8 cellular contexts compared by ENCODE assay signal in genomic region chr7:149854611-149855367, GRCh38. TPM values are rescaled to one million over a fixed set of nuclear protein-coding genes. Genes with fewer than 3 reads are reported as not detected.
DNase-seq lines count a peak whose midpoint lies in the region; ATAC-seq and TF ChIP-seq lines count a peak whose summit lies in the region.

No MANE protein-coding gene starts in this region.

- no peak overlapping the region for H2BK15ac ChIP-seq in neuronal stem cell (ENCODE audit: low read length)

- H2BK5ac ChIP-seq in neuronal stem cell (ENCODE audit: low read length), result no peak overlapping the region

- 19% methylated on average over 11 of the region's 13 CpGs for WGBS in HUES64
- no CpG with 5 or more reads among the region's 13 CpGs for whole genome bisulfite sequencing in neuronal stem cell (ENCODE audit: extremely low coverage in 2 of 2, insufficient read length in 2 of 2, insufficient replicate concordance in 1 of 2), 2 donors

- no peak overlapping the region for H2BK12ac ChIP-seq in neuronal stem cell (ENCODE audit: low read length)

- H3K4me3 ChIP-seq in HUES64 (ENCODE audit: low read length), result no peak overlapping the region
- H3K4me3 ChIP-seq in PC-3 (ENCODE audit: low read length), result no peak overlapping the region
- H3K4me3 ChIP-seq in neuronal stem cell (ENCODE audit: low read length in 2 of 2), result no peak overlapping the region

- no peaks in the 10 kb centered on the region for H3K27me3 ChIP-seq in HUES64 (ENCODE audit: insufficient read depth, low read length)
- H3K27me3 ChIP-seq in PC-3 (ENCODE audit: low read length), result no peaks in the 10 kb centered on the region
- no peaks in the 10 kb centered on the region for H3K27me3 ChIP-seq in neuronal stem cell (ENCODE audit: control insufficient read depth in 3 of 3, insufficient read depth in 3 of 3, low read depth in 1 of 3, low read length in 3 of 3)

- H2AK5ac ChIP-seq in neuronal stem cell (ENCODE audit: low read depth, low read length), result no peak overlapping the region

- no peak overlapping the region for H3K14ac ChIP-seq in neuronal stem cell (ENCODE audit: low read length)

- H2AFZ ChIP-seq in PC-3 (ENCODE audit: low read length) (no peak overlapping the region), neuronal stem cell (ENCODE audit: low read length) (no peak overlapping the region)

- H3K4ac ChIP-seq in neuronal stem cell (ENCODE audit: low read length), result no peak overlapping the region

- H3K79me2 ChIP-seq in PC-3 (ENCODE audit: low read length), result no peaks in the 10 kb centered on the region

- no peak overlapping the region for H2BK120ac ChIP-seq in neuronal stem cell (ENCODE audit: low read depth, low read length)

- H3K9ac ChIP-seq in HUES64 (ENCODE audit: low read depth, low read length), result no peak overlapping the region
- H3K9ac ChIP-seq in PC-3 (ENCODE audit: low read length), result no peak overlapping the region
- no peak overlapping the region for H3K9ac ChIP-seq in neuronal stem cell (ENCODE audit: low read depth, low read length, poor library complexity)

- no peak overlapping the region for H4K8ac ChIP-seq in neuronal stem cell (ENCODE audit: low read depth, low read length)

- no peaks in the 10 kb centered on the region for H3K79me1 ChIP-seq in neuronal stem cell (ENCODE audit: low read depth, low read length)

- peak overlapping the region; percentile 55 for H3K18ac ChIP-seq in neuronal stem cell (ENCODE audit: low read length)

- intact Hi-C loops in PC-3 (cut with micrococcal nuclease), result no loop called here

- H3K9me3 ChIP-seq in HUES64 (ENCODE audit: insufficient read depth, low read depth, low read length), result no peaks in the 10 kb centered on the region
- H3K9me3 ChIP-seq in PC-3 (ENCODE audit: low read length), result no peaks in the 10 kb centered on the region
- no peaks in the 10 kb centered on the region for H3K9me3 ChIP-seq in neuronal stem cell (replicated peaks in 1 of 2; ENCODE audit: control insufficient read depth in 2 of 2, insufficient read depth in 1 of 2, low read depth in 1 of 2, low read length in 2 of 2)

- TF ChIP-seq CTCF in C4-2B (conservative IDR thresholded peaks at IDR 0.05), result no peak
- TF ChIP-seq CTCF in PC-3 (conservative IDR thresholded peaks at IDR 0.05; ENCODE audit: low read depth, low read length), result no peak

- no peak overlapping the region for H3K4me2 ChIP-seq in PC-3 (ENCODE audit: low read length)
- peak overlapping the region; percentile 27 for H3K4me2 ChIP-seq in neuronal stem cell (ENCODE audit: insufficient read depth, low read length, poor library complexity, severe bottlenecking)

- DNase-seq in PC-3 (peak; percentile 17), epidermal melanocyte (ENCODE audit: insufficient read length, low spot score) (peak; percentile 57), neuronal stem cell (ENCODE audit: low spot score) (no peak), SKM-1 treated with dmso at 0.1 percent for 144 hours (lab: John Stamatoyannopoulos, UW; ENCODE audit: unreplicated experiment) (no peak)
- no peak for DNase-seq in NK-92 treated with Interleukin-12 subunit alpha and Interleukin-12 subunit beta, amount 100 ng/mL, for 24 hours (lab: John Stamatoyannopoulos, UW)
- DNase-seq in stimulated activated CD4-positive, alpha-beta T cell treated with anti-CD3 and anti-CD28 coated beads, Interleukin-4, amount 100 ng/mL, for 1 hour, result no peak

- H3K36me3 ChIP-seq in HUES64 (ENCODE audit: insufficient read depth, low read length), result no peaks in the 10 kb centered on the region
- H3K36me3 ChIP-seq in PC-3 (ENCODE audit: low read depth, low read length), result no peaks in the 10 kb centered on the region
- H3K36me3 ChIP-seq in neuronal stem cell (replicated peaks in 1 of 2; ENCODE audit: control insufficient read depth in 2 of 2, insufficient read depth in 2 of 2, low read length in 2 of 2), result peaks cover 0 to 6% of the 10 kb centered on the region in 2 donors

- H3K9me2 ChIP-seq in PC-3 (replicated peaks; ENCODE audit: low read length), result no peaks in the 10 kb centered on the region

- peak; percentile 49 for ATAC-seq in PC-3

- POLR2A ChIA-PET in PC-3 (lab: Charles Lee; ENCODE audit: unreplicated experiment), result no interaction called here

- H4K91ac ChIP-seq in neuronal stem cell (ENCODE audit: low read depth, low read length, poor library complexity), result no peak overlapping the region

- H3F3A ChIP-seq in PC-3 (ENCODE audit: low read length, unreplicated experiment), result no peaks in the 10 kb centered on the region

- no peak overlapping the region for H3K23ac ChIP-seq in neuronal stem cell (ENCODE audit: low read depth, low read length, poor library complexity)

- CTCF ChIA-PET in PC-3 (lab: Charles Lee), result interaction anchor here (0.6 kb wide), 1 partner anchor 1133 kb away, joined by 6 read pairs; no protein-coding TSS in a partner anchor

- peaks cover 21% of the 10 kb centered on the region for H3K4me1 ChIP-seq in HUES64 (ENCODE audit: insufficient read depth, low read length)
- peaks cover 13% of the 10 kb centered on the region; the same call in 1 of the 2 replicates for H3K4me1 ChIP-seq in PC-3 (ENCODE audit: insufficient read depth, low read length)
- peaks cover 13 to 18% of the 10 kb centered on the region in 2 donors for H3K4me1 ChIP-seq in neuronal stem cell (ENCODE audit: control insufficient read depth in 2 of 2, insufficient read depth in 1 of 2, low read depth in 1 of 2, low read length in 2 of 2)

- H3K27ac ChIP-seq in C4-2B, result peak overlapping the region; percentile 14
- peak overlapping the region; percentile 78; the same call in 1 of the 2 replicates for H3K27ac ChIP-seq in HUES64 (ENCODE audit: low read depth, low read length)
- no peak overlapping the region for H3K27ac ChIP-seq in PC-3 (ENCODE audit: low read length)
- peak overlapping the region; percentile 51 for H3K27ac ChIP-seq in neuronal stem cell (replicated peaks; ENCODE audit: low read length)

- BruUV-seq in PC-3 (replicated peaks; lab: Mats Ljungman, UMichigan), result no TSS peak

- H4K20me1 ChIP-seq in PC-3 (ENCODE audit: low read length), result no peaks in the 10 kb centered on the region

RNA-seq across cellular contexts. Expression of gene ZNF862, which starts 16.6 kb away (rescaled TPM):
- 1.8 TPM for polyA plus RNA-seq in HUES64 (2013, experiment 1 of 2)
- polyA plus RNA-seq in HUES64 (2013, experiment 2 of 2), result 3.0 TPM
- 3.0 and 15.1 TPM in 2 replicates for total RNA-seq in PC-3 (2014; rRNA removed)
- 7.1 TPM for polyA plus RNA-seq in neuronal stem cell (2013, experiment 1 of 2)
- 6.8 TPM for polyA plus RNA-seq in neuronal stem cell (2013, experiment 2 of 2)

RNA-seq across cellular contexts. Expression of gene ATP6V0E2, which starts 19.0 kb away (rescaled TPM):
- 12.7 TPM for polyA plus RNA-seq in HUES64 (2013, experiment 1 of 2)
- 15.5 TPM for polyA plus RNA-seq in HUES64 (2013, experiment 2 of 2)
- total RNA-seq in PC-3 (2014; rRNA removed), result 78.2 and 83.4 TPM in 2 replicates
- 63.8 TPM for polyA plus RNA-seq in neuronal stem cell (2013, experiment 1 of 2)
- 60.2 TPM for polyA plus RNA-seq in neuronal stem cell (2013, experiment 2 of 2)

Comparison
In these comparisons a context has a peak if more than half of its experiments do, and no peak if none do; other contexts are left out.
1. DNase-seq: peak in PC-3 (single experiment) and epidermal melanocyte (single experiment); none in neuronal stem cell (single experiment), NK-92 treated with Interleukin-12 subunit alpha and Interleukin-12 subunit beta, amount 100 ng/mL, for 24 hours (single experiment), SKM-1 treated with dmso at 0.1 percent for 144 hours (single experiment) and stimulated activated CD4-positive, alpha-beta T cell treated with anti-CD3 and anti-CD28 coated beads, Interleukin-4, amount 100 ng/mL, for 1 hour (single experiment).